ENCODE assay signal across 2 cellular contexts in the genomic region with DNA sequence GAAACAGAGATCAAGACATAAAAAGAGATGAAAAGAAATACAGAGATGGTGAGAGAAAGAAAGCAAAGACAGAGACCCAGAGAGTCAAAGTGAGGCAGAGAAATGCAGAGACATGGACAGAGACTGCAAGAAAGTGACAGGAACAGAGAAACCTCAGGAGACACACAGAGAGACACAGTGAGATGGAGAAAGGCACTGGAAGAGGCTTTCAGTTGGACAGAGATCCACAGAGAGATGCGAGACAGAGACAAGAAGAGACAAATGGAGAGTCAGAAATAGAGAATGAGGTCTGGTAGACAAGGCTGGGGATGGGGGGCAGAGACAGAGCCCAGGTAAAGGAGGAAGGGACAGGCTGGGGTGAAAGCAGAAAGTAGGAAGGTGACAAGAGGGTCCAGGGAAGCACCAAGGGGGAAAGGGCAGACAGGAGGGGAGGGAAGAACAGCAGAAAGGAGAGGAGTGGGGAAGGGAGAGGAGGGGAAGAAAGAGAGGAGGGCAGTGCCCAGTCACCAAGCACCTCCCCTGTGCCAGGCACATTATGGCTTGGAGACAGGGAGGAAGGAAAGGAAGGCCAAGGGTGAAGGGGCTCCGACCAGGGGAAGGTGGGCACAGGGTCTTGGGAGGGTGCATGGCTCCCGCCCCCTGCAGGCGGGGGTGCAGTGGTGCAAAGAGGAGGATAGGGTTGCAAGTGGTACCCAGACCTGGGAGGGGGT.
TF ChIP-seq lines count a peak whose summit lies in the region.

No MANE protein-coding gene starts in this region.

TF ChIP-seq in SK-N-SH, 30 proteins besides CTCF, POLR2A, EP300 and RAD21:
- TF ChIP-seq, protein P1, sequence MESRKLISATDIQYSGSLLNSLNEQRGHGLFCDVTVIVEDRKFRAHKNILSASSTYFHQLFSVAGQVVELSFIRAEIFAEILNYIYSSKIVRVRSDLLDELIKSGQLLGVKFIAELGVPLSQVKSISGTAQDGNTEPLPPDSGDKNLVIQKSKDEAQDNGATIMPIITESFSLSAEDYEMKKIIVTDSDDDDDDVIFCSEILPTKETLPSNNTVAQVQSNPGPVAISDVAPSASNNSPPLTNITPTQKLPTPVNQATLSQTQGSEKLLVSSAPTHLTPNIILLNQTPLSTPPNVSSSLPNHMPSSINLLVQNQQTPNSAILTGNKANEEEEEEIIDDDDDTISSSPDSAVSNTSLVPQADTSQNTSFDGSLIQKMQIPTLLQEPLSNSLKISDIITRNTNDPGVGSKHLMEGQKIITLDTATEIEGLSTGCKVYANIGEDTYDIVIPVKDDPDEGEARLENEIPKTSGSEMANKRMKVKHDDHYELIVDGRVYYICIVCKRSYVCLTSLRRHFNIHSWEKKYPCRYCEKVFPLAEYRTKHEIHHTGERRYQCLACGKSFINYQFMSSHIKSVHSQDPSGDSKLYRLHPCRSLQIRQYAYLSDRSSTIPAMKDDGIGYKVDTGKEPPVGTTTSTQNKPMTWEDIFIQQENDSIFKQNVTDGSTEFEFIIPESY (IDR thresholded peaks at IDR 0.05; ENCODE audit: borderline replicate concordance, low read depth), result no peak
- TF ChIP-seq TEAD4 (IDR thresholded peaks at IDR 0.05; ENCODE audit: borderline replicate concordance, insufficient read depth) (no peak), CHD2 (IDR thresholded peaks at IDR 0.05; ENCODE audit: low read length, partially characterized antibody) (no peak), GATA2 (CRISPR knock-in tag; IDR thresholded peaks at IDR 0.05) (no peak), JUND (IDR thresholded peaks at IDR 0.05) (no peak), ELF1 (IDR thresholded peaks at IDR 0.05) (no peak), TCF12 (IDR thresholded peaks at IDR 0.05) (no peak), EZH2phosphoT487 (IDR thresholded peaks at IDR 0.05; ENCODE audit: borderline replicate concordance, low read depth) (no peak), RFX5 (IDR thresholded peaks at IDR 0.05; ENCODE audit: low read length) (no peak), IRF3 (IDR thresholded peaks at IDR 0.05; ENCODE audit: low read depth, low read length) (no peak)
- TF ChIP-seq, protein P2, sequence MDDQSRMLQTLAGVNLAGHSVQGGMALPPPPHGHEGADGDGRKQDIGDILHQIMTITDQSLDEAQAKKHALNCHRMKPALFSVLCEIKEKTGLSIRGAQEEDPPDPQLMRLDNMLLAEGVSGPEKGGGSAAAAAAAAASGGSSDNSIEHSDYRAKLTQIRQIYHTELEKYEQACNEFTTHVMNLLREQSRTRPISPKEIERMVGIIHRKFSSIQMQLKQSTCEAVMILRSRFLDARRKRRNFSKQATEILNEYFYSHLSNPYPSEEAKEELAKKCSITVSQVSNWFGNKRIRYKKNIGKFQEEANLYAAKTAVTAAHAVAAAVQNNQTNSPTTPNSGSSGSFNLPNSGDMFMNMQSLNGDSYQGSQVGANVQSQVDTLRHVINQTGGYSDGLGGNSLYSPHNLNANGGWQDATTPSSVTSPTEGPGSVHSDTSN (IDR thresholded peaks at IDR 0.05), result no peak
- TF ChIP-seq, protein P3, sequence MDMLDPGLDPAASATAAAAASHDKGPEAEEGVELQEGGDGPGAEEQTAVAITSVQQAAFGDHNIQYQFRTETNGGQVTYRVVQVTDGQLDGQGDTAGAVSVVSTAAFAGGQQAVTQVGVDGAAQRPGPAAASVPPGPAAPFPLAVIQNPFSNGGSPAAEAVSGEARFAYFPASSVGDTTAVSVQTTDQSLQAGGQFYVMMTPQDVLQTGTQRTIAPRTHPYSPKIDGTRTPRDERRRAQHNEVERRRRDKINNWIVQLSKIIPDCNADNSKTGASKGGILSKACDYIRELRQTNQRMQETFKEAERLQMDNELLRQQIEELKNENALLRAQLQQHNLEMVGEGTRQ (IDR thresholded peaks at IDR 0.05; ENCODE audit: borderline replicate concordance, low read depth, low read length), result no peak
- TF ChIP-seq, protein P4, sequence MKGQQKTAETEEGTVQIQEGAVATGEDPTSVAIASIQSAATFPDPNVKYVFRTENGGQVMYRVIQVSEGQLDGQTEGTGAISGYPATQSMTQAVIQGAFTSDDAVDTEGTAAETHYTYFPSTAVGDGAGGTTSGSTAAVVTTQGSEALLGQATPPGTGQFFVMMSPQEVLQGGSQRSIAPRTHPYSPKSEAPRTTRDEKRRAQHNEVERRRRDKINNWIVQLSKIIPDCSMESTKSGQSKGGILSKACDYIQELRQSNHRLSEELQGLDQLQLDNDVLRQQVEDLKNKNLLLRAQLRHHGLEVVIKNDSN (IDR thresholded peaks at IDR 0.05; ENCODE audit: borderline replicate concordance, low read depth), result no peak

TF ChIP-seq in SK-N-SH treated with all-trans-retinoic acid at 6 μM for 48 hours, 23 proteins besides CTCF, POLR2A, EP300 and RAD21:
- TF ChIP-seq SNAI2 (CRISPR knock-in tag; IDR thresholded peaks at IDR 0.05) (no peak), CREB5 (CRISPR knock-in tag; IDR thresholded peaks at IDR 0.05; ENCODE audit: low read depth) (no peak), RARB (CRISPR knock-in tag; IDR thresholded peaks at IDR 0.05) (no peak), ZFP3 (CRISPR knock-in tag; IDR thresholded peaks at IDR 0.05) (no peak), ZFP30 (CRISPR knock-in tag; IDR thresholded peaks at IDR 0.05) (no peak), ZNF70 (CRISPR knock-in tag; IDR thresholded peaks at IDR 0.05) (no peak), CSRNP3 (CRISPR knock-in tag; IDR thresholded peaks at IDR 0.05) (no peak), OSR1 (CRISPR knock-in tag; IDR thresholded peaks at IDR 0.05) (no peak), POU6F1 (CRISPR knock-in tag; IDR thresholded peaks at IDR 0.05; ENCODE audit: borderline replicate concordance, low read depth) (no peak), PATZ1 (CRISPR knock-in tag; IDR thresholded peaks at IDR 0.05; ENCODE audit: borderline replicate concordance) (no peak), CSDC2 (CRISPR knock-in tag; IDR thresholded peaks at IDR 0.05) (no peak)
- TF ChIP-seq, protein P5, sequence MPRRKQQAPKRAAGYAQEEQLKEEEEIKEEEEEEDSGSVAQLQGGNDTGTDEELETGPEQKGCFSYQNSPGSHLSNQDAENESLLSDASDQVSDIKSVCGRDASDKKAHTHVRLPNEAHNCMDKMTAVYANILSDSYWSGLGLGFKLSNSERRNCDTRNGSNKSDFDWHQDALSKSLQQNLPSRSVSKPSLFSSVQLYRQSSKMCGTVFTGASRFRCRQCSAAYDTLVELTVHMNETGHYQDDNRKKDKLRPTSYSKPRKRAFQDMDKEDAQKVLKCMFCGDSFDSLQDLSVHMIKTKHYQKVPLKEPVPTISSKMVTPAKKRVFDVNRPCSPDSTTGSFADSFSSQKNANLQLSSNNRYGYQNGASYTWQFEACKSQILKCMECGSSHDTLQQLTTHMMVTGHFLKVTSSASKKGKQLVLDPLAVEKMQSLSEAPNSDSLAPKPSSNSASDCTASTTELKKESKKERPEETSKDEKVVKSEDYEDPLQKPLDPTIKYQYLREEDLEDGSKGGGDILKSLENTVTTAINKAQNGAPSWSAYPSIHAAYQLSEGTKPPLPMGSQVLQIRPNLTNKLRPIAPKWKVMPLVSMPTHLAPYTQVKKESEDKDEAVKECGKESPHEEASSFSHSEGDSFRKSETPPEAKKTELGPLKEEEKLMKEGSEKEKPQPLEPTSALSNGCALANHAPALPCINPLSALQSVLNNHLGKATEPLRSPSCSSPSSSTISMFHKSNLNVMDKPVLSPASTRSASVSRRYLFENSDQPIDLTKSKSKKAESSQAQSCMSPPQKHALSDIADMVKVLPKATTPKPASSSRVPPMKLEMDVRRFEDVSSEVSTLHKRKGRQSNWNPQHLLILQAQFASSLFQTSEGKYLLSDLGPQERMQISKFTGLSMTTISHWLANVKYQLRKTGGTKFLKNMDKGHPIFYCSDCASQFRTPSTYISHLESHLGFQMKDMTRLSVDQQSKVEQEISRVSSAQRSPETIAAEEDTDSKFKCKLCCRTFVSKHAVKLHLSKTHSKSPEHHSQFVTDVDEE (CRISPR knock-in tag; IDR thresholded peaks at IDR 0.05), result no peak
